Comparison of ENCODE assay signal across 15 cellular contexts in the genomic region with DNA sequence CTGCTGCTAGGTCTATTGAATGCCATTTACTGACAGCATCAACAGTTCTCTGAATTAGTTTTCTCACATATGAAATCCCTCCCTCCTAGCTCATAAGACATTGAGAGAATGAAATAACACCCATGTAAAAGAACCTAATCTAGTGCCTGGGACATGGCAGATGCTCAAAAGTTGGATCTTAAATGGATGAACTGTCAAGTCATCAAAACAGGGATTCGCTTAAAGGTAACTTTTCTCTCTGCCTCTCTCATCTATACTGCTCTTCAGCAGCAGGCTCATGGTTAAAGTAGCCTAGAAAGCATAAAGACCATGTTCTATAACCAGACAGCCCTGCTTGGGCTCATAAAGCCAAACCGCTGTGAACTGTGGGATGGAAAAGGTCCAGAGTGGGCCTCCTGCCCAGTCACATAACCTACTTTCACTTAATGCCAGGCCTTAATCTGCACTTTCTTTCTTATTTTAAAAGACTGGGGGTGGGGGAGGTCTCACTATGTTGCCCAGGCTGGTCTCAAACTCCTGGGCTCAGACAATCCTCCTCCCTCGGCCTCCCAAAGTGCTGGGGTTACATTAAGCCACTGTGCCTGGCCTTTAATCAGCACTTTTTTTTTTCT. TPM values are rescaled to one million over a fixed set of nuclear protein-coding genes. Genes with fewer than 3 reads are reported as not detected.
DNase-seq lines count a peak whose midpoint lies in the region; ATAC-seq and TF ChIP-seq lines count a peak whose summit lies in the region.
"Had no signal": no experiment of that assay in that cellular context is flagged by ENCODE, and none has a peak within 500 bp of the region (broad histone marks: within the 10 kb centered on the region; RNA-seq: fewer than 3 reads in every experiment).

No MANE protein-coding gene starts in this region.

- H3K36me3 ChIP-seq in left ventricle myocardium inferior (no peaks in the 10 kb centered on the region), subcutaneous abdominal adipose tissue (ENCODE audit: control insufficient read depth in 5 of 5, insufficient read depth in 5 of 5, low read length in 5 of 5) (no peaks in the 10 kb centered on the region)

- peak overlapping the region in 4 of 5 donors; percentile 35 to 39 (median 38) for H3K9ac ChIP-seq in subcutaneous abdominal adipose tissue (ENCODE audit: low read length in 5 of 5)

- peaks cover 91% of the 10 kb centered on the region for H3K4me1 ChIP-seq in left ventricle myocardium inferior
- H3K4me1 ChIP-seq in subcutaneous abdominal adipose tissue (ENCODE audit: control insufficient read depth in 5 of 5, insufficient read depth in 5 of 5, low read length in 5 of 5), result peaks cover 6 to 61% (median 60%) of the 10 kb centered on the region in 5 donors

- H3K27ac Mint-ChIP-seq in activated CD8-positive, alpha-beta T cell treated with anti-CD3 and anti-CD28 coated beads for 36 hours, result peak overlapping the region; percentile 60
- no peak overlapping the region for H3K27ac Mint-ChIP-seq in activated CD8-positive, alpha-beta T cell treated with anti-CD3 and anti-CD28 coated beads, Interleukin-2, amount 10 ng/mL, durations not matched to agents 7 days and 5 days
- H3K27ac Mint-ChIP-seq in activated naive CD8-positive, alpha-beta T cell treated with anti-CD3 and anti-CD28 coated beads, Interleukin-2, amount 10 ng/mL, durations not matched to agents 7 days and 5 days, result peak overlapping the region; percentile 38
- H3K27ac Mint-ChIP-seq: memory B cell had no signal

- H3K36me3 Mint-ChIP-seq in activated CD8-positive, alpha-beta T cell treated with anti-CD3 and anti-CD28 coated beads for 36 hours (ENCODE audit: low read depth), result peaks cover 28% of the 10 kb centered on the region
- peaks cover 26% of the 10 kb centered on the region for H3K36me3 Mint-ChIP-seq in activated CD8-positive, alpha-beta T cell treated with anti-CD3 and anti-CD28 coated beads, Interleukin-2, amount 10 ng/mL, durations not matched to agents 7 days and 5 days (ENCODE audit: low read depth)
- peaks cover 17% of the 10 kb centered on the region for H3K36me3 Mint-ChIP-seq in activated naive CD8-positive, alpha-beta T cell treated with anti-CD3 and anti-CD28 coated beads, Interleukin-2, amount 10 ng/mL, durations not matched to agents 7 days and 5 days

- no peak for TF ChIP-seq CTCF in activated CD8-positive, alpha-beta T cell treated with anti-CD3 and anti-CD28 coated beads for 36 hours (IDR thresholded peaks at IDR 0.05)
- no peak for TF ChIP-seq CTCF in left ventricle myocardium inferior (IDR thresholded peaks at IDR 0.05; ENCODE audit: borderline replicate concordance)

- ATAC-seq in activated CD8-positive, alpha-beta T cell treated with anti-CD3 and anti-CD28 coated beads for 36 hours, result no peak
- ATAC-seq in activated CD8-positive, alpha-beta T cell treated with anti-CD3 and anti-CD28 coated beads, Interleukin-2, amount 10 ng/mL, durations not matched to agents 7 days and 5 days, result no peak
- no peak for ATAC-seq in activated naive CD8-positive, alpha-beta T cell treated with anti-CD3 and anti-CD28 coated beads, Interleukin-2, amount 10 ng/mL, durations not matched to agents 7 days and 5 days (ENCODE audit: low read depth)

- no peaks in the 10 kb centered on the region for H3K27me3 Mint-ChIP-seq in activated CD8-positive, alpha-beta T cell treated with anti-CD3 and anti-CD28 coated beads for 36 hours
- no peaks in the 10 kb centered on the region for H3K27me3 Mint-ChIP-seq in activated CD8-positive, alpha-beta T cell treated with anti-CD3 and anti-CD28 coated beads, Interleukin-2, amount 10 ng/mL, durations not matched to agents 7 days and 5 days (ENCODE audit: low read depth)
- H3K27me3 Mint-ChIP-seq in activated naive CD8-positive, alpha-beta T cell treated with anti-CD3 and anti-CD28 coated beads, Interleukin-2, amount 10 ng/mL, durations not matched to agents 7 days and 5 days, result no peaks in the 10 kb centered on the region
- H3K27me3 Mint-ChIP-seq: memory B cell had no signal

- H3K4me1 Mint-ChIP-seq in activated CD8-positive, alpha-beta T cell treated with anti-CD3 and anti-CD28 coated beads for 36 hours (ENCODE audit: low read depth), result peaks cover 72% of the 10 kb centered on the region
- peaks cover 62% of the 10 kb centered on the region for H3K4me1 Mint-ChIP-seq in activated CD8-positive, alpha-beta T cell treated with anti-CD3 and anti-CD28 coated beads, Interleukin-2, amount 10 ng/mL, durations not matched to agents 7 days and 5 days (ENCODE audit: low read depth)
- peaks cover 48% of the 10 kb centered on the region for H3K4me1 Mint-ChIP-seq in activated naive CD8-positive, alpha-beta T cell treated with anti-CD3 and anti-CD28 coated beads, Interleukin-2, amount 10 ng/mL, durations not matched to agents 7 days and 5 days

- no peak for DNase-seq in activated CD8-positive, alpha-beta T cell treated with anti-CD3 and anti-CD28 coated beads for 36 hours
- no peak for DNase-seq in activated CD8-positive, alpha-beta T cell treated with anti-CD3 and anti-CD28 coated beads, Interleukin-2, amount 10 ng/mL, durations not matched to agents 7 days and 5 days
- no peak for DNase-seq in activated naive CD8-positive, alpha-beta T cell treated with anti-CD3 and anti-CD28 coated beads, Interleukin-2, amount 10 ng/mL, durations not matched to agents 7 days and 5 days
- DNase-seq in left ventricle myocardium inferior, result peak; percentile 35
- no peak for DNase-seq in DMS 273 treated with DMSO at 0.1 percent for 48 hours (lab: John Stamatoyannopoulos, UW)
- DNase-seq in EL, result no peak
- no peak for DNase-seq in NCI-H1092 treated with DMSO at 0.1 percent for 48 hours (lab: John Stamatoyannopoulos, UW)
- DNase-seq: ACHN; activated CD4-positive, alpha-beta T cell treated with anti-CD3 and anti-CD28 coated beads, Interleukin-2, amount 50 U/mL, for 1 hour; foreskin fibroblast; NCI-H2029; SIG-M5 had no signal

- no peak overlapping the region for H3K4me3 Mint-ChIP-seq in activated CD8-positive, alpha-beta T cell treated with anti-CD3 and anti-CD28 coated beads for 36 hours
- no peak overlapping the region for H3K4me3 Mint-ChIP-seq in activated CD8-positive, alpha-beta T cell treated with anti-CD3 and anti-CD28 coated beads, Interleukin-2, amount 10 ng/mL, durations not matched to agents 7 days and 5 days
- H3K4me3 Mint-ChIP-seq in activated naive CD8-positive, alpha-beta T cell treated with anti-CD3 and anti-CD28 coated beads, Interleukin-2, amount 10 ng/mL, durations not matched to agents 7 days and 5 days, result peak overlapping the region; percentile 25
- H3K4me3 Mint-ChIP-seq: memory B cell had no signal

- H3K4me3 ChIP-seq in left ventricle myocardium inferior (no peak overlapping the region), subcutaneous abdominal adipose tissue (ENCODE audit: low read depth in 1 of 5, low read length in 5 of 5) (peak overlapping the region in 1 of 5 donors; percentile 9)

- POLR2A ChIA-PET in activated CD8-positive, alpha-beta T cell treated with anti-CD3 and anti-CD28 coated beads for 36 hours (lab: Charles Lee), result interaction anchor here (0.7 kb wide), 1 partner anchor 24 kb away, joined by 3 read pairs; no protein-coding TSS in a partner anchor
- POLR2A ChIA-PET in activated CD8-positive, alpha-beta T cell treated with anti-CD3 and anti-CD28 coated beads, Interleukin-2, amount 10 ng/mL, durations not matched to agents 7 days and 5 days (lab: Charles Lee), result no interaction called here
- POLR2A ChIA-PET in activated naive CD8-positive, alpha-beta T cell treated with anti-CD3 and anti-CD28 coated beads, Interleukin-2, amount 10 ng/mL, durations not matched to agents 7 days and 5 days (lab: Charles Lee), result no interaction called here

- peak overlapping the region; percentile 98 for H3K27ac ChIP-seq in left ventricle myocardium inferior (replicated peaks)
- peak overlapping the region; percentile 8 for H3K27ac ChIP-seq in subcutaneous abdominal adipose tissue (ENCODE audit: low read depth, low read length)

- intact Hi-C loops in activated CD8-positive, alpha-beta T cell treated with anti-CD3 and anti-CD28 coated beads for 36 hours (cut with micrococcal nuclease), result loop anchor here (10.0 kb wide), 1 partner anchor 299 kb away; no protein-coding TSS in a partner anchor
- intact Hi-C loops in left ventricle myocardium inferior (cut with micrococcal nuclease), result no loop called here

- no peaks in the 10 kb centered on the region for H3K9me3 ChIP-seq in left ventricle myocardium inferior (replicated peaks)
- H3K9me3 ChIP-seq in subcutaneous abdominal adipose tissue (ENCODE audit: control insufficient read depth in 5 of 5, low read length in 5 of 5), result no peaks in the 10 kb centered on the region

- no peaks in the 10 kb centered on the region for H3K9me3 Mint-ChIP-seq in activated CD8-positive, alpha-beta T cell treated with anti-CD3 and anti-CD28 coated beads for 36 hours
- H3K9me3 Mint-ChIP-seq in activated CD8-positive, alpha-beta T cell treated with anti-CD3 and anti-CD28 coated beads, Interleukin-2, amount 10 ng/mL, durations not matched to agents 7 days and 5 days (ENCODE audit: insufficient read depth), result no peaks in the 10 kb centered on the region
- H3K9me3 Mint-ChIP-seq in activated naive CD8-positive, alpha-beta T cell treated with anti-CD3 and anti-CD28 coated beads, Interleukin-2, amount 10 ng/mL, durations not matched to agents 7 days and 5 days, result no peaks in the 10 kb centered on the region
- H3K9me3 Mint-ChIP-seq: memory B cell had no signal

- CTCF ChIA-PET in activated CD8-positive, alpha-beta T cell treated with anti-CD3 and anti-CD28 coated beads for 36 hours (lab: Charles Lee), result no interaction called here
- CTCF ChIA-PET in activated CD8-positive, alpha-beta T cell treated with anti-CD3 and anti-CD28 coated beads, Interleukin-2, amount 10 ng/mL, durations not matched to agents 7 days and 5 days (lab: Charles Lee), result no interaction called here

- H3K27me3 ChIP-seq in left ventricle myocardium inferior (ENCODE audit: low read depth) (no peaks in the 10 kb centered on the region), subcutaneous abdominal adipose tissue (ENCODE audit: control insufficient read depth in 5 of 5, insufficient read depth in 4 of 5, low read length in 5 of 5) (no peaks in the 10 kb centered on the region)

RNA-seq across cellular contexts. Expression of a gene that starts 3.7 kb away (rescaled TPM):
- total RNA-seq in activated CD8-positive, alpha-beta T cell treated with anti-CD3 and anti-CD28 coated beads for 36 hours, result 10 to 100 TPM; 23.3 to 26.7 TPM
- total RNA-seq in activated CD8-positive, alpha-beta T cell treated with anti-CD3 and anti-CD28 coated beads, Interleukin-2, amount 10 ng/mL, durations not matched to agents 7 days and 5 days, result 10 to 100 TPM; 27.4 to 30.2 TPM
- 10 to 100 TPM; 42.8 to 45.7 TPM for total RNA-seq in activated naive CD8-positive, alpha-beta T cell treated with anti-CD3 and anti-CD28 coated beads, Interleukin-2, amount 10 ng/mL, durations not matched to agents 7 days and 5 days
- 97.4 TPM for total RNA-seq in left ventricle myocardium inferior

RNA-seq across cellular contexts. Expression of a gene that starts 51.0 kb away (rescaled TPM):
- total RNA-seq in activated CD8-positive, alpha-beta T cell treated with anti-CD3 and anti-CD28 coated beads for 36 hours, result not detected
- total RNA-seq in activated CD8-positive, alpha-beta T cell treated with anti-CD3 and anti-CD28 coated beads, Interleukin-2, amount 10 ng/mL, durations not matched to agents 7 days and 5 days, result not detected
- total RNA-seq in activated naive CD8-positive, alpha-beta T cell treated with anti-CD3 and anti-CD28 coated beads, Interleukin-2, amount 10 ng/mL, durations not matched to agents 7 days and 5 days, result not detected
- 2.5 TPM for total RNA-seq in left ventricle myocardium inferior
- total RNA-seq: bronchial epithelial cell had no signal
